In genomic region chr15:68017221-68017620, GRCh38 we compare ENCODE assay signal across 18 cellular contexts. TPM values are rescaled to one million over a fixed set of nuclear protein-coding genes. Genes with fewer than 3 reads are reported as not detected.
DNase-seq lines count a peak whose midpoint lies in the region; ATAC-seq, FAIRE-seq and TF ChIP-seq lines count a peak whose summit lies in the region.
"Had no signal": no experiment of that assay in that cellular context is flagged by ENCODE, and none has a peak within 500 bp of the region (broad histone marks: within the 10 kb centered on the region; RNA-seq: fewer than 3 reads in every experiment).

No MANE protein-coding gene starts in this region.

- no peak for DNase-seq in HTR-8/SVneo (ENCODE audit: insufficient read length, low spot score)
- peak in 3 of 4 donors; percentile 13 to 42 (median 40) for DNase-seq in body of pancreas
- DNase-seq in mesendoderm, result peak; percentile 53
- no peak for DNase-seq in upper lobe of right lung
- no peak for DNase-seq in NCI-H2107 (lab: John Stamatoyannopoulos, UW)
- no peak for DNase-seq in occipital lobe (lab: John Stamatoyannopoulos, UW)
- no peak for DNase-seq in HK-2 (ENCODE audit: unreplicated experiment)
- DNase-seq: CD4-positive, CD25-positive, alpha-beta regulatory T cell; NCI-H1417 treated with DMSO at 0.1 percent for 48 hours; NCI-H1930; NCI-H2171; NCI-H748 treated with DMSO at 0.1 percent for 48 hours; OCI-M1; SJCRH30 had no signal

- H2BK15ac ChIP-seq in mesendoderm (replicated peaks; ENCODE audit: low read depth), result no peak overlapping the region

- H3K18ac ChIP-seq in mesendoderm (ENCODE audit: low read length), result no peak overlapping the region

- H3K4me3 ChIP-seq in body of pancreas (no peak overlapping the region), mesendoderm (ENCODE audit: low read length) (no peak overlapping the region), upper lobe of right lung (no peak overlapping the region)
- H3K4me3 ChIP-seq: GM12878, HAP-1, SJCRH30 had no signal

- H2AK5ac ChIP-seq in mesendoderm (ENCODE audit: low read length), result no peak overlapping the region

- H4K8ac ChIP-seq in mesendoderm (ENCODE audit: low read depth, low read length), result no peak overlapping the region

- H3K27me3 ChIP-seq in body of pancreas (no peaks in the 10 kb centered on the region), mesendoderm (ENCODE audit: insufficient read depth, low read length, poor library complexity) (no peaks in the 10 kb centered on the region), upper lobe of right lung (no peaks in the 10 kb centered on the region)
- H3K27me3 ChIP-seq: SJCRH30 had no signal

- TF ChIP-seq POLR2A in body of pancreas (IDR thresholded peaks at IDR 0.05), result no peak

- H3K36me3 ChIP-seq in body of pancreas (replicated peaks in 1 of 2; ENCODE audit: insufficient read depth in 1 of 2, low read depth in 2 of 2) (no peaks in the 10 kb centered on the region), mesendoderm (ENCODE audit: control insufficient read depth, insufficient read depth, low read length) (no peaks in the 10 kb centered on the region), upper lobe of right lung (no peaks in the 10 kb centered on the region)
- H3K36me3 ChIP-seq: HAP-1, SJCRH30 had no signal

- H3K9ac ChIP-seq in mesendoderm (ENCODE audit: low read length), result no peak overlapping the region

- no peak overlapping the region for H3K23ac ChIP-seq in mesendoderm (ENCODE audit: low read length)

- H4K5ac ChIP-seq in mesendoderm (ENCODE audit: low read length), result no peak overlapping the region

- H3K4me2 ChIP-seq in mesendoderm (ENCODE audit: low read length), result no peak overlapping the region

- TF ChIP-seq CTCF in body of pancreas (IDR thresholded peaks at IDR 0.05) (no peak), upper lobe of right lung (IDR thresholded peaks at IDR 0.05) (no peak)

- no peak overlapping the region for H2BK5ac ChIP-seq in mesendoderm (ENCODE audit: low read length)

- ATAC-seq in body of pancreas (peak; percentile 77), upper lobe of right lung (peak; percentile 55)
- ATAC-seq: GM12878 had no signal

- no peak overlapping the region for H2BK120ac ChIP-seq in mesendoderm (ENCODE audit: low read depth, low read length)

- WGBS in body of pancreas, 2 donors, result 64% methylated on average over 5 of the region's 5 CpGs
- WGBS in mesendoderm (ENCODE audit: extremely low coverage, insufficient coverage, low lambda C conversion rate), result no CpG with 5 or more reads among the region's 5 CpGs

- no peaks in the 10 kb centered on the region for H3K79me1 ChIP-seq in mesendoderm (ENCODE audit: low read length)

- H3K79me2 ChIP-seq in mesendoderm (ENCODE audit: control insufficient read depth, insufficient read depth, low read length), result no peaks in the 10 kb centered on the region

- H3K9me3 ChIP-seq in body of pancreas (no peaks in the 10 kb centered on the region), upper lobe of right lung (no peaks in the 10 kb centered on the region)
- H3K9me3 ChIP-seq: HAP-1, SJCRH30 had no signal

- no peak overlapping the region for H3K56ac ChIP-seq in mesendoderm (ENCODE audit: low read length)

- H3K27ac ChIP-seq in body of pancreas (peak overlapping the region in 2 of 4 donors; percentile 4 to 23), mesendoderm (ENCODE audit: low read depth, low read length) (no peak overlapping the region), upper lobe of right lung (no peak overlapping the region)
- H3K27ac ChIP-seq: RWPE1, SJCRH30 had no signal

- peak; percentile 78 for FAIRE-seq in HTR-8/SVneo (lab: Jason Lieb, UNC)
- FAIRE-seq: G401.6, GM12878 had no signal

- no peak overlapping the region for H3K4ac ChIP-seq in mesendoderm (ENCODE audit: low read depth, low read length)

- H3K4me1 ChIP-seq in body of pancreas, result no peaks in the 10 kb centered on the region
- no peaks in the 10 kb centered on the region for H3K4me1 ChIP-seq in mesendoderm (ENCODE audit: control insufficient read depth, low read depth, low read length)
- no peaks in the 10 kb centered on the region for H3K4me1 ChIP-seq in upper lobe of right lung
- H3K4me1 ChIP-seq: HAP-1, SJCRH30 had no signal

- intact Hi-C loops in body of pancreas (cut with DNase I), result no loop called here
- intact Hi-C loops in upper lobe of right lung (cut with DNase I), result no loop called here

RNA-seq across cellular contexts. Expression of gene PIAS1, which starts 36.9 kb away (rescaled TPM):
- 10 to 100 TPM; 24.1 to 63.3 TPM for total RNA-seq in body of pancreas
- 39.1 TPM for polyA plus RNA-seq in mesendoderm (2013, experiment 1 of 2)
- 41.5 TPM for polyA plus RNA-seq in mesendoderm (2013, experiment 2 of 2)
- total RNA-seq in upper lobe of right lung, result 62.0 TPM
- total RNA-seq in occipital lobe, result 24.0 TPM

Comparison
In these comparisons a context has a peak if more than half of its experiments do, and no peak if none do; other contexts are left out.
1. DNase-seq: peak in body of pancreas (3 of 4) and mesendoderm (single experiment); none in HTR-8/SVneo (single experiment), upper lobe of right lung (single experiment), NCI-H2107 (single experiment), occipital lobe (single experiment) and HK-2 (single experiment).